Comparison of ENCODE assay signal across 12 cellular contexts in genomic region chr15:99635794-99636193, GRCh38.
A peak's percentile ranks its signal among the peaks of the same experiment; 100 is the strongest.
DNase-seq lines count a peak whose midpoint lies in the region; ATAC-seq and TF ChIP-seq lines count a peak whose summit lies in the region.
"Had no signal": no experiment of that assay in that cellular context is flagged by ENCODE, and none has a peak within 500 bp of the region (broad histone marks: within the 10 kb centered on the region; RNA-seq: fewer than 3 reads in every experiment).

No MANE protein-coding gene starts in this region.

- H3K27me3 ChIP-seq in mammary epithelial cell (ENCODE audit: insufficient read depth, low read length) (no peaks in the 10 kb centered on the region), psoas muscle (ENCODE audit: insufficient read depth in 3 of 3, low read length in 2 of 3) (no peaks in the 10 kb centered on the region), neural progenitor cell (no peaks in the 10 kb centered on the region)
- H3K27me3 ChIP-seq: body of pancreas had no signal

- intact Hi-C loops in mammary epithelial cell (cut with micrococcal nuclease) = no loop called here
- intact Hi-C loops in MCF 10A (cut with micrococcal nuclease) = no loop called here
- intact Hi-C loops in psoas muscle (cut with DNase I) = loop anchor here in 1 of 2 donors (10.0 kb wide), 1 partner anchor 59 kb away; no protein-coding TSS in a partner anchor

- H3K4me1 Mint-ChIP-seq in MCF 10A (ENCODE audit: insufficient read depth, unreplicated experiment) (peaks cover 14% of the 10 kb centered on the region), neural progenitor cell (no peaks in the 10 kb centered on the region)

- H2AFZ ChIP-seq in mammary epithelial cell (ENCODE audit: low read depth, low read length) (no peak overlapping the region), neural progenitor cell (replicated peaks) (no peak overlapping the region)

- POLR2A ChIA-PET in MCF 10A (lab: Yijun Ruan, JAX) = no interaction called here

- ATAC-seq in GM21723 (IDR thresholded peaks at IDR 0.05; ENCODE audit: unreplicated experiment) (peak; percentile 56), HG03442 (IDR thresholded peaks at IDR 0.05; ENCODE audit: unreplicated experiment) (peak; percentile 60), psoas muscle (peak in 3 of 4 donors; percentile 41 to 53 (median 51))
- ATAC-seq: body of pancreas had no signal

- H4K20me1 ChIP-seq in mammary epithelial cell (ENCODE audit: insufficient read depth, low read length) = no peaks in the 10 kb centered on the region
- no peaks in the 10 kb centered on the region for H4K20me1 ChIP-seq in neural progenitor cell (ENCODE audit: low read depth)

- H3K4me3 ChIP-seq in mammary epithelial cell (replicated peaks in 1 of 3; ENCODE audit: insufficient read depth in 1 of 3, low read depth in 2 of 3, low read length in 3 of 3) (no peak overlapping the region), psoas muscle (no peak overlapping the region), neural progenitor cell (no peak overlapping the region)
- H3K4me3 ChIP-seq: body of pancreas had no signal

- H3K36me3 ChIP-seq in mammary epithelial cell (ENCODE audit: insufficient read depth, low read length) = peaks cover 2% of the 10 kb centered on the region
- peaks cover 0 to 20% of the 10 kb centered on the region in 2 donors for H3K36me3 ChIP-seq in psoas muscle (ENCODE audit: insufficient read depth in 1 of 2, low read depth in 1 of 2)
- H3K36me3 ChIP-seq in neural progenitor cell = peaks cover 3% of the 10 kb centered on the region

- H3K79me2 ChIP-seq in mammary epithelial cell (ENCODE audit: insufficient read depth, low read length) (peaks cover 43% of the 10 kb centered on the region), neural progenitor cell (ENCODE audit: low read depth) (peaks cover 41% of the 10 kb centered on the region)

- no peaks in the 10 kb centered on the region for H3F3A ChIP-seq in neural progenitor cell (ENCODE audit: low read depth)

- WGBS in mammary epithelial cell (ENCODE audit: low coverage, missing lambda C conversion rate) = over 99% methylated on average over 5 of the region's 5 CpGs
- WGBS in psoas muscle, 3 donors = 93 to 99% (median 96%) methylated on average over 5 of the region's 5 CpGs

- peaks cover 6% of the 10 kb centered on the region for H3K9me3 Mint-ChIP-seq in MCF 10A (ENCODE audit: unreplicated experiment)
- peaks cover 31% of the 10 kb centered on the region for H3K9me3 Mint-ChIP-seq in neural progenitor cell

- DNase-seq in mammary epithelial cell (peak; percentile 25), MCF 10A (ENCODE audit: unreplicated experiment) (no peak), psoas muscle (no peak), NCI-H748 (lab: John Stamatoyannopoulos, UW; ENCODE audit: unreplicated experiment) (no peak), GF-D8 (lab: John Stamatoyannopoulos, UW) (no peak), neural progenitor cell (ENCODE audit: low spot score) (no peak)
- DNase-seq: activated T-cell treated with anti-CD3 and anti-CD28 coated beads, Interleukin-2, amount 50 U/mL, for 72 hours; body of pancreas; erythroblast; KBM-7 had no signal

- in situ Hi-C loops in mammary epithelial cell (cut with MboI; ENCODE audit: low sequenced_read_pairs in 2 of 2) = no loop called here

- CTCF ChIA-PET in mammary epithelial cell (lab: Charles Lee; ENCODE audit: low non-redundant PET) = no interaction called here
- CTCF ChIA-PET in MCF 10A (lab: Yijun Ruan, JAX) = interaction anchor here (0.5 kb wide), 1 partner anchor 11 kb away, joined by 3 read pairs; no protein-coding TSS in a partner anchor

- H3K27me3 Mint-ChIP-seq in MCF 10A (ENCODE audit: insufficient read depth, unreplicated experiment) (no peaks in the 10 kb centered on the region), neural progenitor cell (ENCODE audit: insufficient read depth, low read depth) (no peaks in the 10 kb centered on the region)

- H3K27ac ChIP-seq in mammary epithelial cell (ENCODE audit: insufficient read depth, low read depth, low read length) (no peak overlapping the region), psoas muscle (no peak overlapping the region), neural progenitor cell (no peak overlapping the region)
- H3K27ac ChIP-seq: body of pancreas had no signal

- H3K4me2 ChIP-seq in mammary epithelial cell (ENCODE audit: insufficient read depth, low read depth, low read length) (no peak overlapping the region), neural progenitor cell (no peak overlapping the region)

- H3K27ac Mint-ChIP-seq in MCF 10A (ENCODE audit: low read depth, unreplicated experiment) = no peak overlapping the region
- no peak overlapping the region for H3K27ac Mint-ChIP-seq in neural progenitor cell
- H3K27ac Mint-ChIP-seq: activated T-cell treated with anti-CD3 and anti-CD28 coated beads, Interleukin-2, amount 50 U/mL, for 72 hours had no signal

- H3K9me3 ChIP-seq in mammary epithelial cell (replicated peaks; ENCODE audit: insufficient read depth, low read length) = no peaks in the 10 kb centered on the region
- no peaks in the 10 kb centered on the region for H3K9me3 ChIP-seq in psoas muscle
- no peaks in the 10 kb centered on the region for H3K9me3 ChIP-seq in neural progenitor cell (ENCODE audit: low read depth)
- H3K9me3 ChIP-seq: body of pancreas had no signal

- H3K4me3 Mint-ChIP-seq in MCF 10A (ENCODE audit: unreplicated experiment) = no peak overlapping the region
- H3K4me3 Mint-ChIP-seq in neural progenitor cell = no peak overlapping the region
- H3K4me3 Mint-ChIP-seq: activated T-cell treated with anti-CD3 and anti-CD28 coated beads, Interleukin-2, amount 50 U/mL, for 72 hours had no signal

- peaks cover 38% of the 10 kb centered on the region for H3K36me3 Mint-ChIP-seq in MCF 10A (ENCODE audit: insufficient read depth, unreplicated experiment)
- H3K36me3 Mint-ChIP-seq in neural progenitor cell = peaks cover 52% of the 10 kb centered on the region

- H3K4me1 ChIP-seq in mammary epithelial cell (ENCODE audit: insufficient read depth, low read length) (peaks cover 7% of the 10 kb centered on the region), psoas muscle (peaks cover 40% of the 10 kb centered on the region), neural progenitor cell (no peaks in the 10 kb centered on the region)

- BruUV-seq in mammary epithelial cell (replicated peaks; lab: Mats Ljungman, UMichigan) (no TSS peak), MCF 10A (replicated peaks; lab: Mats Ljungman, UMichigan) (no TSS peak)

- H3K9ac ChIP-seq in mammary epithelial cell (ENCODE audit: insufficient read depth, low read length) = no peak overlapping the region
- H3K9ac ChIP-seq in neural progenitor cell = no peak overlapping the region

- TF ChIP-seq CTCF in mammary epithelial cell (conservative IDR thresholded peaks at IDR 0.05 in 1 of 2, IDR thresholded peaks at IDR 0.05 in 1 of 2; ENCODE audit: extremely low read depth in 1 of 2, insufficient read depth in 1 of 2, low read depth in 1 of 2, low read length in 2 of 2) = no peak
- TF ChIP-seq CTCF in MCF 10A (IDR thresholded peaks at IDR 0.05; ENCODE audit: unreplicated experiment) = no peak
- no peak for TF ChIP-seq CTCF in psoas muscle (IDR thresholded peaks at IDR 0.05)
- TF ChIP-seq CTCF in neural progenitor cell (IDR thresholded peaks at IDR 0.05) = no peak

- dilution Hi-C loops in mammary epithelial cell (cut with HindIII; ENCODE audit: low sequenced_read_pairs) = no loop called here
